In the genomic region with DNA sequence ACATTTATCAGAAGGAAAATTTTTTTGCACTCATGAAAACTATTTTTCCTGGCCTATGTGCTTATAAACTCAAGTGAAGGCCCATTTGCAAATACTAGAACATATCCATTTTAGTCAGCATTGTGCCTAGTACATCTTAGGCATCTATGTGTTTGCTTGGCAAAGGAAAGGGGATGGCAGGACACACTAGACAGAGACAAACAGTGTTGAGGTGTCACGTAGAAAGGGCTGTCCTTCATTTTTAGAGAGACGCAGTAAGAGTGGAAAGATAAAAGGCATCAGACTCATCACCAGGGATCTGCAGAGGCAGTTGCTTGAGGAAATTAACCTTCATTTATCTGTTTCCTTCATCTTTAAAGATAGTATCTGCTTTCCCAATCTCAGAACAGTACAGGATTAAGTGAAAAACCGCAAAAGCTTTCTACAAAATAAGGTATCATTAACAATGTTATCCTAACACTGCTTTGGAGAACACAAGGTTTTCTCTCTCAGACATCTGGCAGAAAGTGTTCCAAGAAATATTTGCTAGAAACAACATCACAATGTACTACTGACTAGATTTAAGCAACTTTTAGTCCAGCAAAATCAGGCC, we compare ENCODE assay signal across 8 cellular contexts. TPM values are rescaled to one million over a fixed set of nuclear protein-coding genes. Genes with fewer than 3 reads are reported as not detected.
DNase-seq lines count a peak whose midpoint lies in the region; ATAC-seq lines count a peak whose summit lies in the region.

No MANE protein-coding gene starts in this region.

- ATAC-seq in activated T-helper 17 cell treated with anti-CD3 and anti-CD28 coated beads, Interleukin-2, amount 50 U/mL, for 72 hours (replicated peaks): no peak

- no peak overlapping the region for H3K27ac Mint-ChIP-seq in activated T-helper 17 cell treated with anti-CD3 and anti-CD28 coated beads, Interleukin-2, amount 50 U/mL, for 72 hours

- H3K4me1 Mint-ChIP-seq in activated T-helper 17 cell treated with anti-CD3 and anti-CD28 coated beads, Interleukin-2, amount 50 U/mL, for 72 hours: peaks cover 9% of the 10 kb centered on the region

- H3K36me3 Mint-ChIP-seq in activated T-helper 17 cell treated with anti-CD3 and anti-CD28 coated beads, Interleukin-2, amount 50 U/mL, for 72 hours (ENCODE audit: low read depth): peaks cover 15% of the 10 kb centered on the region

- H3K9me3 Mint-ChIP-seq in activated T-helper 17 cell treated with anti-CD3 and anti-CD28 coated beads, Interleukin-2, amount 50 U/mL, for 72 hours: no peaks in the 10 kb centered on the region

- H3K4me3 ChIP-seq in iPS-18c (ENCODE audit: insufficient read depth, low read depth, low read length): peak overlapping the region; percentile 90

- H3K27me3 Mint-ChIP-seq in activated T-helper 17 cell treated with anti-CD3 and anti-CD28 coated beads, Interleukin-2, amount 50 U/mL, for 72 hours: peaks cover 45% of the 10 kb centered on the region

- H3K4me3 Mint-ChIP-seq in activated T-helper 17 cell treated with anti-CD3 and anti-CD28 coated beads, Interleukin-2, amount 50 U/mL, for 72 hours: peak overlapping the region; percentile 91

- no peaks in the 10 kb centered on the region for H3K9me3 ChIP-seq in iPS-18c (ENCODE audit: control insufficient read depth, insufficient read depth, low read length)

- H3K27ac ChIP-seq in substantia nigra (ENCODE audit: low read depth, low read length, poor library complexity, severe bottlenecking): peak overlapping the region; percentile 36

- DNase-seq in NCI-H82 (lab: John Stamatoyannopoulos, UW): peak; percentile 9
- DNase-seq in NCI-H82 treated with DMSO at 0.1 percent for 48 hours (lab: John Stamatoyannopoulos, UW; ENCODE audit: unreplicated experiment): no peak
- DNase-seq in substantia nigra (lab: John Stamatoyannopoulos, UW): no peak
- no peak for DNase-seq in hepatic stellate cell (ENCODE audit: low spot score)
- no peak for DNase-seq in DMS79 (lab: John Stamatoyannopoulos, UW)
- no peak for DNase-seq in T-helper 9 cell

RNA-seq across cellular contexts. Expression of gene YBX3, which starts 2.1 kb away (rescaled TPM):
- total RNA-seq in activated T-helper 17 cell treated with anti-CD3 and anti-CD28 coated beads, Interleukin-2, amount 50 U/mL, for 72 hours: 10 to 100 TPM; 23.7 to 81.0 TPM

RNA-seq across cellular contexts. Expression of gene STYK1, which starts 47.2 kb away (rescaled TPM):
- total RNA-seq in activated T-helper 17 cell treated with anti-CD3 and anti-CD28 coated beads, Interleukin-2, amount 50 U/mL, for 72 hours: under 1 TPM in 1 of 2 donors, not detected in 1; 0.17 TPM
